ENCODE assay signal across 18 cellular contexts in genomic region chr5:133807348-133807747, GRCh38.
DNase-seq lines count a peak whose midpoint lies in the region; ATAC-seq and TF ChIP-seq lines count a peak whose summit lies in the region.
"Had no signal": no experiment of that assay in that cellular context is flagged by ENCODE, and none has a peak within 500 bp of the region (broad histone marks: within the 10 kb centered on the region; RNA-seq: fewer than 3 reads in every experiment).

No MANE protein-coding gene starts in this region.

- H3K27ac ChIP-seq in spleen: no peak overlapping the region
- H3K27ac ChIP-seq: BLaER1 treated with 17β-estradiol and CSF1 and Interleukin-3, amounts not matched to agents 10 nM and 100 nM had no signal

- peak; percentile 29 for DNase-seq in NCI-H2171 treated with DMSO at 0.1 percent for 48 hours (lab: John Stamatoyannopoulos, UW)
- DNase-seq in NCI-H2171 (lab: John Stamatoyannopoulos, UW): no peak
- peak; percentile 64 for DNase-seq in NCI-H345 (lab: John Stamatoyannopoulos, UW)
- DNase-seq in OCI-M1 (lab: John Stamatoyannopoulos, UW): peak; percentile 8
- peak; percentile 21 for DNase-seq in spleen
- no peak for DNase-seq in CD1c-positive myeloid dendritic cell (ENCODE audit: extremely low spot score)
- DNase-seq: EL, GOT3, NCI-H1105 treated with DMSO at 0.1 percent for 48 hours, NCI-H526 treated with DMSO at 0.1 percent for 48 hours, PC-3, RPMI8226, SHP77 treated with DMSO at 0.1 percent for 48 hours, SK-N-SH, T-cell had no signal

- H3K4me3 ChIP-seq in spleen: no peak overlapping the region
- H3K4me3 ChIP-seq: BLaER1 treated with 17β-estradiol and CSF1 and Interleukin-3, amounts not matched to agents 10 nM and 100 nM; K562 had no signal

- peaks cover 0 to 5% (median 0%) of the 10 kb centered on the region in 8 donors for H3K9me3 ChIP-seq in spleen
- H3K9me3 ChIP-seq: SK-N-SH had no signal

- WGBS in spleen, 5 donors: 33 to 43% (median 35%) methylated on average over 4 of the region's 4 CpGs

- no peaks in the 10 kb centered on the region for H3K36me3 ChIP-seq in spleen
- H3K36me3 ChIP-seq: BLaER1 treated with 17β-estradiol and CSF1 and Interleukin-3, amounts not matched to agents 10 nM and 100 nM had no signal

- no peaks in the 10 kb centered on the region for H3K4me1 ChIP-seq in spleen

- peaks cover 0 to 11% (median 0%) of the 10 kb centered on the region in 7 donors for H3K27me3 ChIP-seq in spleen (replicated peaks in 1 of 7)
- H3K27me3 ChIP-seq: BLaER1 treated with 17β-estradiol and CSF1 and Interleukin-3, amounts not matched to agents 10 nM and 100 nM had no signal

- no peak for TF ChIP-seq CTCF in spleen (IDR thresholded peaks at IDR 0.05 in 8 of 11, conservative IDR thresholded peaks at IDR 0.05 in 3 of 11)

- TF ChIP-seq POLR2A in spleen (IDR thresholded peaks at IDR 0.05): no peak

- ATAC-seq in HG03520 (IDR thresholded peaks at IDR 0.05; ENCODE audit: unreplicated experiment): no peak
- ATAC-seq: K562, PC-3, T-cell had no signal

- intact Hi-C loops in spleen (cut with DNase I; ENCODE audit: low total_unique reads): no loop called here

Comparison
In these comparisons a context has a peak if more than half of its experiments do, and no peak if none do; other contexts are left out.
1. DNase-seq: peak in NCI-H2171 treated with DMSO at 0.1 percent for 48 hours (single experiment), NCI-H345 (single experiment), OCI-M1 (single experiment) and spleen (single experiment); none in NCI-H2171 (single experiment) and CD1c-positive myeloid dendritic cell (single experiment).